ENCODE assay signal across 29 cellular contexts in genomic region chr1:160924791-160925651, GRCh38. TPM values are rescaled to one million over a fixed set of nuclear protein-coding genes. Genes with fewer than 3 reads are reported as not detected.
"Had no signal": no experiment of that assay in that cellular context is flagged by ENCODE, and none has a peak within 500 bp of the region (broad histone marks: within the 10 kb centered on the region; RNA-seq: fewer than 3 reads in every experiment).

No MANE protein-coding gene starts in this region.

- DNase-seq: activated CD4-positive, alpha-beta T cell treated with anti-CD3 and anti-CD28 coated beads for 4 hours; activated CD4-positive, alpha-beta T cell treated with anti-CD3 and anti-CD28 coated beads, Interleukin-2, amount 50 U/mL, for 4 hours; activated CD4-positive, CD25-positive, alpha-beta regulatory T cell; activated CD8-positive, alpha-beta T cell treated with anti-CD3 and anti-CD28 coated beads, Interleukin-2, amount 10 ng/mL, durations not matched to agents 7 days and 5 days; activated effector memory CD4-positive, alpha-beta T cell treated with Interleukin-2 at 50 U/mL for 16 hours; activated naive CD4-positive, alpha-beta T cell treated with Interleukin-2 at 50 U/mL for 16 hours; activated T-cell treated with anti-CD3 and anti-CD28 coated beads, Interleukin-2, amount 50 U/mL, for 24 hours; NCI-H1092; NCI-H1417; NCI-H1694; NCI-H2029; NCI-H2107; NCI-H2171 treated with DMSO at 0.1 percent for 48 hours; NCI-H345; NCI-H510A; NCI-H526 treated with DMSO at 0.1 percent for 48 hours; NCI-H82; RPMI8226; SK-N-SH; T-helper 1 cell had no signal

- H3K9ac ChIP-seq: KMS-11, SK-N-SH had no signal

- FAIRE-seq: astrocyte had no signal

- ATAC-seq: activated CD8-positive, alpha-beta T cell treated with anti-CD3 and anti-CD28 coated beads, Interleukin-2, amount 10 ng/mL, durations not matched to agents 7 days and 5 days; Right ventricle myocardium inferior had no signal

- H3K27ac ChIP-seq: KMS-11, VCaP had no signal

- H3K4me2 ChIP-seq: KMS-11, SK-N-SH had no signal

- H3K9me3 ChIP-seq: SK-N-SH had no signal

RNA-seq across cellular contexts. Expression of gene ITLN2, which starts 29.6 kb away (rescaled TPM):
- total RNA-seq: activated CD8-positive, alpha-beta T cell treated with anti-CD3 and anti-CD28 coated beads, Interleukin-2, amount 10 ng/mL, durations not matched to agents 7 days and 5 days; activated T-helper 1 cell treated with anti-CD3 and anti-CD28 coated beads, Interleukin-12 subunit alpha, Interleukin-12 subunit beta, Interleukin-2, Interleukin-4 antibody, amounts not matched to agents 30 ng/mL and 10 ng/mL and 1 ng/mL, durations not matched to agents 14 hours and 24 hours and 36 hours; astrocyte; cardiac septum; MCF 10A; OCI-LY7; Right ventricle myocardium inferior; T-helper 2 cell treated with Interferon-gamma antibody and Interleukin-4, amounts not matched to agents 100 ng/mL and 5 ng/mL, for 36 hours had no signal
- polyA plus RNA-seq: SK-N-SH had no signal

RNA-seq across cellular contexts. Expression of gene ITLN1, which starts 40.0 kb away (rescaled TPM):
- total RNA-seq: activated CD8-positive, alpha-beta T cell treated with anti-CD3 and anti-CD28 coated beads, Interleukin-2, amount 10 ng/mL, durations not matched to agents 7 days and 5 days; activated T-helper 1 cell treated with anti-CD3 and anti-CD28 coated beads, Interleukin-12 subunit alpha, Interleukin-12 subunit beta, Interleukin-2, Interleukin-4 antibody, amounts not matched to agents 30 ng/mL and 10 ng/mL and 1 ng/mL, durations not matched to agents 14 hours and 24 hours and 36 hours; astrocyte; MCF 10A; OCI-LY7; T-helper 2 cell treated with Interferon-gamma antibody and Interleukin-4, amounts not matched to agents 100 ng/mL and 5 ng/mL, for 36 hours had no signal
- polyA plus RNA-seq: SK-N-SH had no signal
